14 cellular contexts compared by ENCODE assay signal in the genomic region with DNA sequence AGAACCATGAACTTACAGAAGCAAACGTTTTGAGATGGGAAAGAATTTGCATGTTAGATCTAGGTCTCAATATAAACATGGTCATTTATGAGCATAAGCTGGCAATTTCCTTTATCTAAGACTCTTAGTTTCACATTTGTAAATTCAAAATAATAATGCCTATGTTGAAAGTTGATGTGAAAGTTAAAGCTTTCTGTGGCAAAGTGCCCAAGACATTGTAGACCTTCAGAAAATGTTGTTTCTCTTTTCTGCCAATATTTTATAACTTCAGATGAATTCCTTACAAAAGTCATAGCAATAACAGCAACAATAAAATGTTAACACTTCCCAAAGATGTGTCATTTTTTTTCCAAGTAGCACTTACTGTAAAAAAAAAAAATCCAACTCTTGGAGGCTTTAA.
"Had no signal": no experiment of that assay in that cellular context is flagged by ENCODE, and none has a peak within 500 bp of the region (broad histone marks: within the 10 kb centered on the region; RNA-seq: fewer than 3 reads in every experiment).

No MANE protein-coding gene starts in this region.

- H3K9me3 Mint-ChIP-seq: activated naive CD4-positive, alpha-beta T cell treated with anti-CD3 and anti-CD28 coated beads, Interleukin-2, amount 50 U/mL, for 72 hours; T-helper 2 cell treated with Interferon-gamma antibody and Interleukin-4, amounts not matched to agents 5 μg/mL and 100 μg/mL, for 36 hours had no signal

- ATAC-seq: activated CD8-positive, alpha-beta T cell treated with anti-CD3 and anti-CD28 coated beads, Interleukin-2, amount 10 ng/mL, durations not matched to agents 7 days and 5 days; activated naive CD4-positive, alpha-beta T cell treated with anti-CD3 and anti-CD28 coated beads, Interleukin-2, amount 50 U/mL, for 72 hours; left lobe of liver; naive thymus-derived CD4-positive, alpha-beta T cell; stimulated activated naive CD8-positive, alpha-beta T cell treated with anti-CD3 and anti-CD28 coated beads, Interleukin-15, amount 100 ng/mL, for 72 hours had no signal

- H3K36me3 Mint-ChIP-seq: activated naive CD4-positive, alpha-beta T cell treated with anti-CD3 and anti-CD28 coated beads, Interleukin-2, amount 50 U/mL, for 72 hours had no signal

- H3K27ac ChIP-seq: right atrium auricular region, uterus had no signal

- H3K4me3 Mint-ChIP-seq: activated B cell treated with CpG ODN at 0.5 μM for 24 hours; activated CD8-positive, alpha-beta T cell treated with anti-CD3 and anti-CD28 coated beads, Interleukin-2, amount 10 ng/mL, durations not matched to agents 7 days and 5 days; naive thymus-derived CD4-positive, alpha-beta T cell; stimulated activated naive CD8-positive, alpha-beta T cell treated with anti-CD3 and anti-CD28 coated beads, Interleukin-15, amount 100 ng/mL, for 72 hours; T-helper 2 cell treated with Interferon-gamma antibody and Interleukin-4, amounts not matched to agents 5 μg/mL and 100 μg/mL, for 36 hours had no signal

- H3K4me1 ChIP-seq: right atrium auricular region, uterus had no signal

- H3K9me3 ChIP-seq: right atrium auricular region, uterus had no signal

- H3K4me1 Mint-ChIP-seq: activated B cell treated with CpG ODN at 0.5 μM for 24 hours; naive thymus-derived CD4-positive, alpha-beta T cell; stimulated activated naive CD8-positive, alpha-beta T cell treated with anti-CD3 and anti-CD28 coated beads, Interleukin-15, amount 100 ng/mL, for 72 hours had no signal

- H3K36me3 ChIP-seq: right atrium auricular region, uterus had no signal

- H3K27ac Mint-ChIP-seq: activated B cell treated with CpG ODN at 0.5 μM for 24 hours; activated CD8-positive, alpha-beta T cell treated with anti-CD3 and anti-CD28 coated beads, Interleukin-2, amount 10 ng/mL, durations not matched to agents 7 days and 5 days; activated naive CD4-positive, alpha-beta T cell treated with anti-CD3 and anti-CD28 coated beads, Interleukin-2, amount 50 U/mL, for 72 hours; naive thymus-derived CD4-positive, alpha-beta T cell; stimulated activated naive CD8-positive, alpha-beta T cell treated with anti-CD3 and anti-CD28 coated beads, Interleukin-15, amount 100 ng/mL, for 72 hours; T-helper 2 cell treated with Interferon-gamma antibody and Interleukin-4, amounts not matched to agents 5 μg/mL and 100 μg/mL, for 36 hours had no signal

- DNase-seq: activated B cell treated with CpG ODN at 0.5 μM for 24 hours; activated CD4-positive, alpha-beta T cell treated with anti-CD3 and anti-CD28 coated beads for 48 hours; activated CD8-positive, alpha-beta memory T cell treated with anti-CD3 and anti-CD28 coated beads, Interleukin-2, amount 50 U/mL, for 4 hours; activated CD8-positive, alpha-beta T cell treated with anti-CD3 and anti-CD28 coated beads, Interleukin-2, amount 10 ng/mL, durations not matched to agents 7 days and 5 days; activated effector memory CD4-positive, alpha-beta T cell treated with anti-CD3 and anti-CD28 coated beads, Interleukin-2, amount 50 U/mL, for 16 hours; activated T-cell treated with anti-CD3 and anti-CD28 coated beads, Interleukin-2, amount 50 U/mL, for 48 hours; amniotic stem cell; naive thymus-derived CD4-positive, alpha-beta T cell; stimulated activated naive CD8-positive, alpha-beta T cell treated with anti-CD3 and anti-CD28 coated beads, Interleukin-15, amount 100 ng/mL, for 72 hours; uterus had no signal

- H3K27me3 Mint-ChIP-seq: activated B cell treated with CpG ODN at 0.5 μM for 24 hours; stimulated activated naive CD8-positive, alpha-beta T cell treated with anti-CD3 and anti-CD28 coated beads, Interleukin-15, amount 100 ng/mL, for 72 hours had no signal

- H3K4me3 ChIP-seq: right atrium auricular region, uterus had no signal

- H3K27me3 ChIP-seq: right atrium auricular region, uterus had no signal
